Comparison of ENCODE assay signal across 27 cellular contexts in genomic region chr13:47862841-47863240, GRCh38.
"Had no signal": no experiment of that assay in that cellular context is flagged by ENCODE, and none has a peak within 500 bp of the region (broad histone marks: within the 10 kb centered on the region; RNA-seq: fewer than 3 reads in every experiment).

No MANE protein-coding gene starts in this region.

- H3K9me3 ChIP-seq: stomach, suprapubic skin, testis, thoracic aorta, thyroid gland, tibial artery, tibial nerve, transverse colon, upper lobe of left lung, upper lobe of right lung, uterus, vagina had no signal

- H3K36me3 ChIP-seq: stomach, suprapubic skin, thoracic aorta, thyroid gland, tibial artery, tibial nerve, transverse colon, upper lobe of left lung, upper lobe of right lung, uterus, vagina had no signal

- H3K27ac ChIP-seq: stomach, suprapubic skin, testis, thoracic aorta, thyroid gland, tibial artery, tibial nerve, transverse colon, upper lobe of left lung, upper lobe of right lung, uterus, vagina had no signal

- ATAC-seq: stimulated activated effector memory CD8-positive, alpha-beta T cell treated with anti-CD3 and anti-CD28 coated beads, Interleukin-12 subunit alpha, Interleukin-12 subunit beta, amount 100 ng/mL, for 72 hours; stimulated activated memory B cell treated with anti-CD40 and anti-IgM and Interleukin-4, amounts not matched to agents 10 μg/mL and 1 μg/mL and 100 μg/mL, for 72 hours; stimulated activated naive B cell treated with anti-CD40 and anti-IgM and Interleukin-4, amounts not matched to agents 10 μg/mL and 1 μg/mL and 100 μg/mL, for 72 hours; stimulated activated naive CD8-positive, alpha-beta T cell treated with anti-CD3 and anti-CD28 coated beads, Interleukin-15, amount 100 ng/mL, for 72 hours; stimulated activated naive CD8-positive, alpha-beta T cell treated with anti-CD3 and anti-CD28 coated beads, Interleukin-15, Interleukin-2, amounts not matched to agents 100 U/mL and 50 U/mL, for 24 hours; upper lobe of right lung had no signal

- H3K27me3 Mint-ChIP-seq: stimulated activated naive CD8-positive, alpha-beta T cell treated with anti-CD3 and anti-CD28 coated beads, Interleukin-15, Interleukin-2, amounts not matched to agents 100 ng/mL and 50 ng/mL, for 24 hours; type B pancreatic cell had no signal

- H3K27me3 ChIP-seq: stomach, suprapubic skin, testis, thyroid gland, tibial artery, tibial nerve, transverse colon, upper lobe of left lung, upper lobe of right lung, uterus, vagina had no signal

- H3K4me1 Mint-ChIP-seq: stimulated activated effector memory CD8-positive, alpha-beta T cell treated with anti-CD3 and anti-CD28 coated beads, Interleukin-12 subunit alpha, Interleukin-12 subunit beta, amount 100 ng/mL, for 72 hours had no signal

- H3K36me3 Mint-ChIP-seq: stimulated activated effector memory CD8-positive, alpha-beta T cell treated with anti-CD3 and anti-CD28 coated beads, Interleukin-12 subunit alpha, Interleukin-12 subunit beta, amount 100 ng/mL, for 72 hours; stimulated activated memory B cell treated with anti-CD40 and anti-IgM and Interleukin-4, amounts not matched to agents 10 μg/mL and 1 μg/mL and 100 μg/mL, for 72 hours; stimulated activated naive B cell treated with anti-CD40 and anti-IgM and Interleukin-4, amounts not matched to agents 10 μg/mL and 1 μg/mL and 100 μg/mL, for 72 hours; type B pancreatic cell had no signal

- H3K27ac Mint-ChIP-seq: stimulated activated effector memory CD8-positive, alpha-beta T cell treated with anti-CD3 and anti-CD28 coated beads, Interleukin-12 subunit alpha, Interleukin-12 subunit beta, amount 100 ng/mL, for 72 hours; stimulated activated memory B cell treated with anti-CD40 and anti-IgM and Interleukin-4, amounts not matched to agents 10 μg/mL and 1 μg/mL and 100 μg/mL, for 72 hours; stimulated activated naive B cell treated with anti-CD40 and anti-IgM and Interleukin-4, amounts not matched to agents 10 μg/mL and 1 μg/mL and 100 μg/mL, for 72 hours; stimulated activated naive CD8-positive, alpha-beta T cell treated with anti-CD3 and anti-CD28 coated beads, Interleukin-15, amount 100 ng/mL, for 72 hours; stimulated activated naive CD8-positive, alpha-beta T cell treated with anti-CD3 and anti-CD28 coated beads, Interleukin-15, Interleukin-2, amounts not matched to agents 100 ng/mL and 50 ng/mL, for 24 hours; type B pancreatic cell had no signal

- DNase-seq: stimulated activated CD4-positive, alpha-beta T cell treated with anti-CD3 and anti-CD28 coated beads, Interleukin-2, amount 100 ng/mL, for 48 hours; stimulated activated CD4-positive, alpha-beta T cell treated with anti-CD3 and anti-CD28 coated beads, Interleukin-4, amount 100 ng/mL, for 1 hour; stimulated activated CD4-positive, alpha-beta T cell treated with anti-CD3 and anti-CD28 coated beads, Interleukin-4, amount 100 ng/mL, for 24 hours; stimulated activated CD4-positive, alpha-beta T cell treated with anti-CD3 and anti-CD28 coated beads, Interleukin-4, amount 100 ng/mL, for 4 hours; stimulated activated CD8-positive, alpha-beta memory T cell treated with anti-CD3 and anti-CD28 coated beads, Interleukin-4, amount 100 ng/mL, for 48 hours; stimulated activated naive B cell treated with anti-CD40 and anti-IgM and Interleukin-4, amounts not matched to agents 10 μg/mL and 1 μg/mL and 100 μg/mL, for 72 hours; stimulated activated naive CD4-positive, alpha-beta T cell; stimulated activated naive CD4-positive, alpha-beta T cell treated with Interleukin-2 at 50 U/mL for 16 hours; stimulated activated naive CD8-positive, alpha-beta T cell treated with anti-CD3 and anti-CD28 coated beads, Interleukin-15, amount 100 ng/mL, for 72 hours; stimulated activated naive CD8-positive, alpha-beta T cell treated with anti-CD3 and anti-CD28 coated beads, Interleukin-15, Interleukin-2, amounts not matched to agents 100 U/mL and 50 U/mL, for 24 hours; stomach; substantia nigra; testis; thyroid gland; tibial artery; transverse colon; upper lobe of right lung; uterus had no signal

- H3K9me3 Mint-ChIP-seq: stimulated activated effector memory CD8-positive, alpha-beta T cell treated with anti-CD3 and anti-CD28 coated beads, Interleukin-12 subunit alpha, Interleukin-12 subunit beta, amount 100 ng/mL, for 72 hours; stimulated activated memory B cell treated with anti-CD40 and anti-IgM and Interleukin-4, amounts not matched to agents 10 μg/mL and 1 μg/mL and 100 μg/mL, for 72 hours; type B pancreatic cell had no signal

- H3K4me1 ChIP-seq: stomach, suprapubic skin, testis, thyroid gland, tibial artery, tibial nerve, transverse colon, upper lobe of left lung, upper lobe of right lung, uterus, vagina had no signal

- H3K4me3 Mint-ChIP-seq: stimulated activated effector memory CD8-positive, alpha-beta T cell treated with anti-CD3 and anti-CD28 coated beads, Interleukin-12 subunit alpha, Interleukin-12 subunit beta, amount 100 ng/mL, for 72 hours; stimulated activated memory B cell treated with anti-CD40 and anti-IgM and Interleukin-4, amounts not matched to agents 10 μg/mL and 1 μg/mL and 100 μg/mL, for 72 hours; stimulated activated naive B cell treated with anti-CD40 and anti-IgM and Interleukin-4, amounts not matched to agents 10 μg/mL and 1 μg/mL and 100 μg/mL, for 72 hours; stimulated activated naive CD8-positive, alpha-beta T cell treated with anti-CD3 and anti-CD28 coated beads, Interleukin-15, amount 100 ng/mL, for 72 hours; stimulated activated naive CD8-positive, alpha-beta T cell treated with anti-CD3 and anti-CD28 coated beads, Interleukin-15, Interleukin-2, amounts not matched to agents 100 ng/mL and 50 ng/mL, for 24 hours; type B pancreatic cell had no signal

- H3K4me3 ChIP-seq: stomach, suprapubic skin, testis, thoracic aorta, thyroid gland, tibial artery, tibial nerve, transverse colon, upper lobe of left lung, upper lobe of right lung, uterus, vagina had no signal
